In genomic region chr12:14605401-14605989, GRCh38 we compare ENCODE assay signal across 2 cellular contexts.
A peak's percentile ranks its signal among the peaks of the same experiment; 100 is the strongest.
TF ChIP-seq lines count a peak whose summit lies in the region.

No MANE protein-coding gene starts in this region.

TF ChIP-seq in HCT116, 20 proteins besides CTCF, POLR2A, EP300 and RAD21 (continued from another document):
- TF ChIP-seq ZBTB33 (IDR thresholded peaks at IDR 0.05; ENCODE audit: extremely low read depth, insufficient replicate concordance, low read length) (no peak), REST (IDR thresholded peaks at IDR 0.05; ENCODE audit: low read depth) (no peak), MAX (IDR thresholded peaks at IDR 0.05) (no peak), FOSL1 (IDR thresholded peaks at IDR 0.05; ENCODE audit: low read depth) (no peak), ZNF274 (IDR thresholded peaks at IDR 0.05; ENCODE audit: low read depth, low read length) (no peak)
TF ChIP-seq in HCT116: peak in this region for 2.

TF ChIP-seq in K562, 482 proteins besides CTCF, POLR2A, EP300 and RAD21 (continued from another document):
- TF ChIP-seq ZFP1 (CRISPR knock-in tag; IDR thresholded peaks at IDR 0.05) (peak; percentile 83), TEAD4 (IDR thresholded peaks at IDR 0.05; ENCODE audit: low read length) (no peak), TEAD4 (CRISPR knock-in tag; IDR thresholded peaks at IDR 0.05; ENCODE audit: borderline replicate concordance) (no peak), MCM2 (IDR thresholded peaks at IDR 0.05; ENCODE audit: low read depth) (no peak), CEBPG (CRISPR knock-in tag; IDR thresholded peaks at IDR 0.05) (no peak), CEBPG (tag; conservative IDR thresholded peaks at IDR 0.05 in 1 of 2, IDR thresholded peaks at IDR 0.05 in 1 of 2) (peak; percentile 72 to 87; a peak in 3 of 4 replicates), CEBPB (tag; IDR thresholded peaks at IDR 0.05) (peak; percentile 91), EHMT2 (IDR thresholded peaks at IDR 0.05) (0 out of 2 replicates have a peak, but pooled peaks have one; percentile 15), CBX3 (IDR thresholded peaks at IDR 0.05; ENCODE audit: borderline replicate concordance in 1 of 2, low read length in 2 of 2) (peak in 1 of 2 experiments; percentile 80; a peak in 2 of 3 replicates), CBX5 (IDR thresholded peaks at IDR 0.05; ENCODE audit: borderline replicate concordance, low read depth) (0 out of 2 replicates have a peak, but pooled peaks have one; percentile 61)
TF ChIP-seq in K562: peak in this region for 9.
